Comparison of ENCODE assay signal across 2 cellular contexts in the genomic region with DNA sequence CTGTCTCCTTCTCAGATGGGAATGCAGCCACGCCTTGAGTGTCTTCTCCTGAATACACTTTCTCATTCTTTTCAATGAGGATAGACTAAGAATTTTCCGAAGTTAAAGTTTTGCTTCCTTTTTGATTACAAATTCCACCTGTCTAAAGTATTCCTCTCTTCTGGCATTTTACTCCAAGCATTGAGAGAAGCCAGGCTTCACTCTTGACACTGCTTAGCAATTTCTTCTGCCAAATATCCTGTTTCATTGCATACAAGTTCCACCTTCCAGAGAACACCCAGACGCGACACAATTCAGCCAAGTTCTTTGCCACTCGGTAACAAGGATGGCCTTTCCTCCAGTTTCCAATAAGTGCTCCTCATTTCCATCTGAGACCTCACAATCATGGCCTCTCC.
TF ChIP-seq lines count a peak whose summit lies in the region.

No MANE protein-coding gene starts in this region.

TF ChIP-seq in A549, 52 proteins besides CTCF, POLR2A, EP300 and RAD21:
- TF ChIP-seq PHF8 (IDR thresholded peaks at IDR 0.05; ENCODE audit: borderline replicate concordance, low read depth), result no peak
- no peak for TF ChIP-seq HOXA7 (CRISPR knock-in tag; IDR thresholded peaks at IDR 0.05)
- no peak for TF ChIP-seq SREBF2 (IDR thresholded peaks at IDR 0.05)
- TF ChIP-seq TP53 (CRISPR knock-in tag; IDR thresholded peaks at IDR 0.05), result no peak
- TF ChIP-seq, protein P1, sequence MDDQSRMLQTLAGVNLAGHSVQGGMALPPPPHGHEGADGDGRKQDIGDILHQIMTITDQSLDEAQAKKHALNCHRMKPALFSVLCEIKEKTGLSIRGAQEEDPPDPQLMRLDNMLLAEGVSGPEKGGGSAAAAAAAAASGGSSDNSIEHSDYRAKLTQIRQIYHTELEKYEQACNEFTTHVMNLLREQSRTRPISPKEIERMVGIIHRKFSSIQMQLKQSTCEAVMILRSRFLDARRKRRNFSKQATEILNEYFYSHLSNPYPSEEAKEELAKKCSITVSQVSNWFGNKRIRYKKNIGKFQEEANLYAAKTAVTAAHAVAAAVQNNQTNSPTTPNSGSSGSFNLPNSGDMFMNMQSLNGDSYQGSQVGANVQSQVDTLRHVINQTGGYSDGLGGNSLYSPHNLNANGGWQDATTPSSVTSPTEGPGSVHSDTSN (IDR thresholded peaks at IDR 0.05), result no peak
- no peak for TF ChIP-seq KDM5A (IDR thresholded peaks at IDR 0.05)
- no peak for TF ChIP-seq HDAC2 (IDR thresholded peaks at IDR 0.05)
- TF ChIP-seq RFX5 (IDR thresholded peaks at IDR 0.05), result no peak
- TF ChIP-seq, protein P2, sequence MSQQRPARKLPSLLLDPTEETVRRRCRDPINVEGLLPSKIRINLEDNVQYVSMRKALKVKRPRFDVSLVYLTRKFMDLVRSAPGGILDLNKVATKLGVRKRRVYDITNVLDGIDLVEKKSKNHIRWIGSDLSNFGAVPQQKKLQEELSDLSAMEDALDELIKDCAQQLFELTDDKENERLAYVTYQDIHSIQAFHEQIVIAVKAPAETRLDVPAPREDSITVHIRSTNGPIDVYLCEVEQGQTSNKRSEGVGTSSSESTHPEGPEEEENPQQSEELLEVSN (IDR thresholded peaks at IDR 0.05; ENCODE audit: borderline replicate concordance, low read depth), result no peak
- TF ChIP-seq HOXB5 (CRISPR knock-in tag; IDR thresholded peaks at IDR 0.05), result no peak
- no peak for TF ChIP-seq NR3C1 (IDR thresholded peaks at IDR 0.05)
- TF ChIP-seq, protein P3, sequence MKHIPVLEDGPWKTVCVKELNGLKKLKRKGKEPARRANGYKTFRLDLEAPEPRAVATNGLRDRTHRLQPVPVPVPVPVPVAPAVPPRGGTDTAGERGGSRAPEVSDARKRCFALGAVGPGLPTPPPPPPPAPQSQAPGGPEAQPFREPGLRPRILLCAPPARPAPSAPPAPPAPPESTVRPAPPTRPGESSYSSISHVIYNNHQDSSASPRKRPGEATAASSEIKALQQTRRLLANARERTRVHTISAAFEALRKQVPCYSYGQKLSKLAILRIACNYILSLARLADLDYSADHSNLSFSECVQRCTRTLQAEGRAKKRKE (CRISPR knock-in tag; IDR thresholded peaks at IDR 0.05; ENCODE audit: low read depth), result no peak
- TF ChIP-seq, protein P4, sequence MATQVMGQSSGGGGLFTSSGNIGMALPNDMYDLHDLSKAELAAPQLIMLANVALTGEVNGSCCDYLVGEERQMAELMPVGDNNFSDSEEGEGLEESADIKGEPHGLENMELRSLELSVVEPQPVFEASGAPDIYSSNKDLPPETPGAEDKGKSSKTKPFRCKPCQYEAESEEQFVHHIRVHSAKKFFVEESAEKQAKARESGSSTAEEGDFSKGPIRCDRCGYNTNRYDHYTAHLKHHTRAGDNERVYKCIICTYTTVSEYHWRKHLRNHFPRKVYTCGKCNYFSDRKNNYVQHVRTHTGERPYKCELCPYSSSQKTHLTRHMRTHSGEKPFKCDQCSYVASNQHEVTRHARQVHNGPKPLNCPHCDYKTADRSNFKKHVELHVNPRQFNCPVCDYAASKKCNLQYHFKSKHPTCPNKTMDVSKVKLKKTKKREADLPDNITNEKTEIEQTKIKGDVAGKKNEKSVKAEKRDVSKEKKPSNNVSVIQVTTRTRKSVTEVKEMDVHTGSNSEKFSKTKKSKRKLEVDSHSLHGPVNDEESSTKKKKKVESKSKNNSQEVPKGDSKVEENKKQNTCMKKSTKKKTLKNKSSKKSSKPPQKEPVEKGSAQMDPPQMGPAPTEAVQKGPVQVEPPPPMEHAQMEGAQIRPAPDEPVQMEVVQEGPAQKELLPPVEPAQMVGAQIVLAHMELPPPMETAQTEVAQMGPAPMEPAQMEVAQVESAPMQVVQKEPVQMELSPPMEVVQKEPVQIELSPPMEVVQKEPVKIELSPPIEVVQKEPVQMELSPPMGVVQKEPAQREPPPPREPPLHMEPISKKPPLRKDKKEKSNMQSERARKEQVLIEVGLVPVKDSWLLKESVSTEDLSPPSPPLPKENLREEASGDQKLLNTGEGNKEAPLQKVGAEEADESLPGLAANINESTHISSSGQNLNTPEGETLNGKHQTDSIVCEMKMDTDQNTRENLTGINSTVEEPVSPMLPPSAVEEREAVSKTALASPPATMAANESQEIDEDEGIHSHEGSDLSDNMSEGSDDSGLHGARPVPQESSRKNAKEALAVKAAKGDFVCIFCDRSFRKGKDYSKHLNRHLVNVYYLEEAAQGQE (IDR thresholded peaks at IDR 0.05), result no peak
- no peak for TF ChIP-seq CHD4 (IDR thresholded peaks at IDR 0.05; ENCODE audit: borderline replicate concordance)
- no peak for TF ChIP-seq KDM1A (IDR thresholded peaks at IDR 0.05; ENCODE audit: low read depth)
- no peak for TF ChIP-seq MAFK (IDR thresholded peaks at IDR 0.05; ENCODE audit: partially characterized antibody)
- TF ChIP-seq NFE2L2 (conservative IDR thresholded peaks at IDR 0.05; ENCODE audit: low read length), result no peak

TF ChIP-seq in IMR-90, 13 proteins besides CTCF, POLR2A, EP300 and RAD21:
- TF ChIP-seq BHLHE40 (IDR thresholded peaks at IDR 0.05; ENCODE audit: low read depth, low read length) (no peak), RCOR1 (IDR thresholded peaks at IDR 0.05; ENCODE audit: insufficient replicate concordance, low read length) (no peak), RFX5 (IDR thresholded peaks at IDR 0.05; ENCODE audit: low read depth, low read length) (no peak), NFE2L2 (IDR thresholded peaks at IDR 0.05; ENCODE audit: low read depth, low read length) (no peak), CEBPB (IDR thresholded peaks at IDR 0.05; ENCODE audit: low read depth, low read length) (no peak), CHD1 (IDR thresholded peaks at IDR 0.05; ENCODE audit: low read depth, low read length) (no peak)
- TF ChIP-seq, protein P5, sequence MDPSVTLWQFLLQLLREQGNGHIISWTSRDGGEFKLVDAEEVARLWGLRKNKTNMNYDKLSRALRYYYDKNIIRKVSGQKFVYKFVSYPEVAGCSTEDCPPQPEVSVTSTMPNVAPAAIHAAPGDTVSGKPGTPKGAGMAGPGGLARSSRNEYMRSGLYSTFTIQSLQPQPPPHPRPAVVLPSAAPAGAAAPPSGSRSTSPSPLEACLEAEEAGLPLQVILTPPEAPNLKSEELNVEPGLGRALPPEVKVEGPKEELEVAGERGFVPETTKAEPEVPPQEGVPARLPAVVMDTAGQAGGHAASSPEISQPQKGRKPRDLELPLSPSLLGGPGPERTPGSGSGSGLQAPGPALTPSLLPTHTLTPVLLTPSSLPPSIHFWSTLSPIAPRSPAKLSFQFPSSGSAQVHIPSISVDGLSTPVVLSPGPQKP (IDR thresholded peaks at IDR 0.05; ENCODE audit: borderline replicate concordance, low read depth, low read length), result no peak
- TF ChIP-seq, protein P6, sequence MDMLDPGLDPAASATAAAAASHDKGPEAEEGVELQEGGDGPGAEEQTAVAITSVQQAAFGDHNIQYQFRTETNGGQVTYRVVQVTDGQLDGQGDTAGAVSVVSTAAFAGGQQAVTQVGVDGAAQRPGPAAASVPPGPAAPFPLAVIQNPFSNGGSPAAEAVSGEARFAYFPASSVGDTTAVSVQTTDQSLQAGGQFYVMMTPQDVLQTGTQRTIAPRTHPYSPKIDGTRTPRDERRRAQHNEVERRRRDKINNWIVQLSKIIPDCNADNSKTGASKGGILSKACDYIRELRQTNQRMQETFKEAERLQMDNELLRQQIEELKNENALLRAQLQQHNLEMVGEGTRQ (IDR thresholded peaks at IDR 0.05; ENCODE audit: low read depth, low read length), result no peak
